ENCODE assay signal across 21 cellular contexts in the genomic region with DNA sequence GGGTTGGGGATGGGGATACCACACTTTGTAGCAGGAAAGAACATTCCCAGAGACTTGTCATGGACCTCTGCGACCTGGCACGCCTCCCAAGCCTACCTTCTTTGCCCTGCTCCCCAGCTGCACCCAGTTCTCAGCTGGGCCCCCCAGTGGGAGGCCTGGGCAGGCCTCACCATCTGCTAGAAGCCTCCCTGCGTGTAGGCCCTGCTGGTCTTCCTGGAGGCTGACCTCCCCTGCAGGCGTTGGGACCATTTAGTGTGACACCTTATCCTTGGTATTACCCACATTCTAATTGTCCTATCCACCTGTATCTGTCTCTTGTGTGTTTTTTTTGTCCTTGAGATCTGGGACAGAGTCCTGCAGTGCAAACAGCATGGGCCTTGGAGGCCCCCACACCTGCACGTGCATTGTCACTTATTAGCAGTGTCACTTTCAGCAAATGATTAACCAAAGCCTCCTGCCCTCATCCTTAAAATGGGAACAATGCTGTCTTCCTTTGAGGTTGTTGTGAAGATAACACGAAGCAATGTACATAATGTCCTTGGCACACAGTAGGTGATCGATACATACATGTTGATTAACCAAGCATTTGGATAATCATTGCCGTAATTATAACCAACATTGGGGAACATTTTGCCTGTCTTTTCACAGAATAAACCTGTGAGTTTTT.
DNase-seq lines count a peak whose midpoint lies in the region; ATAC-seq and TF ChIP-seq lines count a peak whose summit lies in the region.
"Had no signal": no experiment of that assay in that cellular context is flagged by ENCODE, and none has a peak within 500 bp of the region (broad histone marks: within the 10 kb centered on the region; RNA-seq: fewer than 3 reads in every experiment).

No MANE protein-coding gene starts in this region.

- TF ChIP-seq POLR2A in gastroesophageal sphincter (IDR thresholded peaks at IDR 0.05): no peak

- TF ChIP-seq EP300 in gastroesophageal sphincter (IDR thresholded peaks at IDR 0.05): no peak

- H3K4me3 ChIP-seq in liver (ENCODE audit: low read depth in 1 of 3, low read length in 3 of 3) (peak overlapping the region in 1 of 3 donors; percentile 5), gastroesophageal sphincter (no peak overlapping the region)
- H3K4me3 ChIP-seq: SJSA1 had no signal

- intact Hi-C loops in posterior vena cava (cut with DNase I): no loop called here

- no peaks in the 10 kb centered on the region; the same call in 1 of the 2 replicates for H3K27me3 Mint-ChIP-seq in WTC11 (ENCODE audit: low read depth)
- H3K27me3 Mint-ChIP-seq in glutamatergic neuron (ENCODE audit: unreplicated experiment): peaks cover 2% of the 10 kb centered on the region

- no peak for TF ChIP-seq CTCF in WTC11 (IDR thresholded peaks at IDR 0.05)
- no peak for TF ChIP-seq CTCF in liver (IDR thresholded peaks at IDR 0.05; ENCODE audit: low read depth, low read length, missing input control)
- TF ChIP-seq CTCF in glutamatergic neuron (IDR thresholded peaks at IDR 0.05; ENCODE audit: partially characterized antibody, unreplicated experiment): no peak
- no peak for TF ChIP-seq CTCF in gastroesophageal sphincter (IDR thresholded peaks at IDR 0.05)

- 50% methylated on average over 8 of the region's 8 CpGs for WGBS in liver
- 80 to 93% methylated on average over 3 to 6 of the region's 8 CpGs for WGBS in gastroesophageal sphincter (ENCODE audit: low coverage in 1 of 2), 2 donors

- H3K9ac ChIP-seq in liver (ENCODE audit: low read depth in 1 of 2, low read length in 2 of 2): no peak overlapping the region
- H3K9ac ChIP-seq: KMS-11 had no signal

- CTCF ChIA-PET in WTC11 (lab: Charles Lee): no interaction called here

- peaks cover 7 to 35% (median 27%) of the 10 kb centered on the region in 4 donors for H3K4me1 ChIP-seq in liver (ENCODE audit: control insufficient read depth in 4 of 4, insufficient read depth in 4 of 4, low read length in 3 of 4)
- H3K4me1 ChIP-seq in gastroesophageal sphincter: peaks cover 0 to 5% (median 0%) of the 10 kb centered on the region in 3 donors
- H3K4me1 ChIP-seq: SJSA1 had no signal

- no peaks in the 10 kb centered on the region for H3K36me3 ChIP-seq in liver (ENCODE audit: control insufficient read depth in 4 of 4, insufficient read depth in 3 of 4, low read depth in 1 of 4, low read length in 3 of 4)
- no peaks in the 10 kb centered on the region for H3K36me3 ChIP-seq in gastroesophageal sphincter
- H3K36me3 ChIP-seq: SJSA1 had no signal

- peak overlapping the region; percentile 57 to 88 for H3K27ac ChIP-seq in liver (ENCODE audit: low read depth in 1 of 2, low read length in 2 of 2)
- no peak overlapping the region for H3K27ac ChIP-seq in gastroesophageal sphincter
- H3K27ac ChIP-seq: KMS-11, SJSA1 had no signal

- POLR2A ChIA-PET in WTC11 (lab: Charles Lee): no interaction called here

- H3K9me3 ChIP-seq in liver (ENCODE audit: control insufficient read depth in 4 of 4, low read length in 3 of 4) (no peaks in the 10 kb centered on the region), gastroesophageal sphincter (no peaks in the 10 kb centered on the region)
- H3K9me3 ChIP-seq: Caco-2, SJSA1 had no signal

- TF ChIP-seq RAD21 in liver (IDR thresholded peaks at IDR 0.05): peak; percentile 53 to 65

- peaks cover 5% of the 10 kb centered on the region for H3K36me3 Mint-ChIP-seq in WTC11
- H3K36me3 Mint-ChIP-seq in glutamatergic neuron (ENCODE audit: unreplicated experiment): no peaks in the 10 kb centered on the region

- H3K27me3 ChIP-seq in liver (ENCODE audit: control insufficient read depth in 4 of 4, insufficient read depth in 4 of 4, low read length in 3 of 4) (no peaks in the 10 kb centered on the region), gastroesophageal sphincter (peaks cover 3% of the 10 kb centered on the region)
- H3K27me3 ChIP-seq: SJSA1 had no signal

- DNase-seq in COLO668 (lab: John Stamatoyannopoulos, UW; ENCODE audit: unreplicated experiment): peak; percentile 86
- no peak for DNase-seq in WTC11 (ENCODE audit: low spot score)
- DNase-seq in posterior vena cava (ENCODE audit: low spot score): peak; percentile 55
- DNase-seq in nucleus accumbens (lab: John Stamatoyannopoulos, UW): no peak
- no peak for DNase-seq in glutamatergic neuron
- no peak for DNase-seq in NCI-H1105 treated with DMSO at 0.1 percent for 48 hours (lab: John Stamatoyannopoulos, UW)
- DNase-seq: 8988T, Caco-2, GOT3, MV-4-11, NCI-H1436 treated with DMSO at 0.1 percent for 48 hours, NCI-H2081, NCI-H2171 treated with DMSO at 0.1 percent for 48 hours, NCI-H446, NCI-H69 had no signal

- ATAC-seq in WTC11: no peak
- no peak for ATAC-seq in gastroesophageal sphincter
- ATAC-seq: Panc1 had no signal

- H3K4me1 Mint-ChIP-seq in WTC11: no peaks in the 10 kb centered on the region
- peaks cover 2% of the 10 kb centered on the region for H3K4me1 Mint-ChIP-seq in glutamatergic neuron (ENCODE audit: low read depth, unreplicated experiment)
- H3K4me1 Mint-ChIP-seq: B cell had no signal

- H3K4me3 Mint-ChIP-seq in WTC11 (no peak overlapping the region), glutamatergic neuron (ENCODE audit: unreplicated experiment) (no peak overlapping the region)
- H3K4me3 Mint-ChIP-seq: B cell had no signal

- H3K27ac Mint-ChIP-seq in WTC11: no peak overlapping the region
- no peak overlapping the region for H3K27ac Mint-ChIP-seq in glutamatergic neuron (ENCODE audit: unreplicated experiment)
- H3K27ac Mint-ChIP-seq: B cell had no signal

- H3K9me3 Mint-ChIP-seq in WTC11: peaks cover 8% of the 10 kb centered on the region
- no peaks in the 10 kb centered on the region for H3K9me3 Mint-ChIP-seq in glutamatergic neuron (ENCODE audit: unreplicated experiment)

TF ChIP-seq in WTC11, 78 proteins besides CTCF, POLR2A, EP300 and RAD21:
- TF ChIP-seq TP53 (CRISPR knock-in tag; IDR thresholded peaks at IDR 0.05): no peak
- TF ChIP-seq GABPB1 (CRISPR knock-in tag; IDR thresholded peaks at IDR 0.05): peak; percentile 48; the same call in 1 of the 2 replicates
- TF ChIP-seq HMGA2 (CRISPR knock-in tag; IDR thresholded peaks at IDR 0.05): no peak

TF ChIP-seq in liver, 16 proteins besides CTCF, POLR2A, EP300 and RAD21 (continues in another document):
- TF ChIP-seq GABPA (IDR thresholded peaks at IDR 0.05 in 1 of 2, conservative IDR thresholded peaks at IDR 0.05 in 1 of 2) (no peak), JUND (IDR thresholded peaks at IDR 0.05) (peak in 1 of 2 donors; percentile 92), HNF4G (IDR thresholded peaks at IDR 0.05) (peak; percentile 82), ATF3 (IDR thresholded peaks at IDR 0.05) (peak; percentile 69), EGR1 (IDR thresholded peaks at IDR 0.05; ENCODE audit: low read depth in 2 of 2) (peak; percentile 23 to 24), YY1 (IDR thresholded peaks at IDR 0.05) (peak; percentile 75), HNF4A (conservative IDR thresholded peaks at IDR 0.05) (peak; percentile 93 to 95), SP1 (IDR thresholded peaks at IDR 0.05) (peak; percentile 98), FOXA1 (IDR thresholded peaks at IDR 0.05) (peak; percentile 89), FOXA2 (IDR thresholded peaks at IDR 0.05) (peak; percentile 97), RXRA (IDR thresholded peaks at IDR 0.05) (peak; percentile 92 to 98)
- TF ChIP-seq, protein P1, sequence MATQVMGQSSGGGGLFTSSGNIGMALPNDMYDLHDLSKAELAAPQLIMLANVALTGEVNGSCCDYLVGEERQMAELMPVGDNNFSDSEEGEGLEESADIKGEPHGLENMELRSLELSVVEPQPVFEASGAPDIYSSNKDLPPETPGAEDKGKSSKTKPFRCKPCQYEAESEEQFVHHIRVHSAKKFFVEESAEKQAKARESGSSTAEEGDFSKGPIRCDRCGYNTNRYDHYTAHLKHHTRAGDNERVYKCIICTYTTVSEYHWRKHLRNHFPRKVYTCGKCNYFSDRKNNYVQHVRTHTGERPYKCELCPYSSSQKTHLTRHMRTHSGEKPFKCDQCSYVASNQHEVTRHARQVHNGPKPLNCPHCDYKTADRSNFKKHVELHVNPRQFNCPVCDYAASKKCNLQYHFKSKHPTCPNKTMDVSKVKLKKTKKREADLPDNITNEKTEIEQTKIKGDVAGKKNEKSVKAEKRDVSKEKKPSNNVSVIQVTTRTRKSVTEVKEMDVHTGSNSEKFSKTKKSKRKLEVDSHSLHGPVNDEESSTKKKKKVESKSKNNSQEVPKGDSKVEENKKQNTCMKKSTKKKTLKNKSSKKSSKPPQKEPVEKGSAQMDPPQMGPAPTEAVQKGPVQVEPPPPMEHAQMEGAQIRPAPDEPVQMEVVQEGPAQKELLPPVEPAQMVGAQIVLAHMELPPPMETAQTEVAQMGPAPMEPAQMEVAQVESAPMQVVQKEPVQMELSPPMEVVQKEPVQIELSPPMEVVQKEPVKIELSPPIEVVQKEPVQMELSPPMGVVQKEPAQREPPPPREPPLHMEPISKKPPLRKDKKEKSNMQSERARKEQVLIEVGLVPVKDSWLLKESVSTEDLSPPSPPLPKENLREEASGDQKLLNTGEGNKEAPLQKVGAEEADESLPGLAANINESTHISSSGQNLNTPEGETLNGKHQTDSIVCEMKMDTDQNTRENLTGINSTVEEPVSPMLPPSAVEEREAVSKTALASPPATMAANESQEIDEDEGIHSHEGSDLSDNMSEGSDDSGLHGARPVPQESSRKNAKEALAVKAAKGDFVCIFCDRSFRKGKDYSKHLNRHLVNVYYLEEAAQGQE (IDR thresholded peaks at IDR 0.05): peak; percentile 54
- TF ChIP-seq, protein P2, sequence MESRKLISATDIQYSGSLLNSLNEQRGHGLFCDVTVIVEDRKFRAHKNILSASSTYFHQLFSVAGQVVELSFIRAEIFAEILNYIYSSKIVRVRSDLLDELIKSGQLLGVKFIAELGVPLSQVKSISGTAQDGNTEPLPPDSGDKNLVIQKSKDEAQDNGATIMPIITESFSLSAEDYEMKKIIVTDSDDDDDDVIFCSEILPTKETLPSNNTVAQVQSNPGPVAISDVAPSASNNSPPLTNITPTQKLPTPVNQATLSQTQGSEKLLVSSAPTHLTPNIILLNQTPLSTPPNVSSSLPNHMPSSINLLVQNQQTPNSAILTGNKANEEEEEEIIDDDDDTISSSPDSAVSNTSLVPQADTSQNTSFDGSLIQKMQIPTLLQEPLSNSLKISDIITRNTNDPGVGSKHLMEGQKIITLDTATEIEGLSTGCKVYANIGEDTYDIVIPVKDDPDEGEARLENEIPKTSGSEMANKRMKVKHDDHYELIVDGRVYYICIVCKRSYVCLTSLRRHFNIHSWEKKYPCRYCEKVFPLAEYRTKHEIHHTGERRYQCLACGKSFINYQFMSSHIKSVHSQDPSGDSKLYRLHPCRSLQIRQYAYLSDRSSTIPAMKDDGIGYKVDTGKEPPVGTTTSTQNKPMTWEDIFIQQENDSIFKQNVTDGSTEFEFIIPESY (IDR thresholded peaks at IDR 0.05): peak; percentile 84
- TF ChIP-seq, protein P3, sequence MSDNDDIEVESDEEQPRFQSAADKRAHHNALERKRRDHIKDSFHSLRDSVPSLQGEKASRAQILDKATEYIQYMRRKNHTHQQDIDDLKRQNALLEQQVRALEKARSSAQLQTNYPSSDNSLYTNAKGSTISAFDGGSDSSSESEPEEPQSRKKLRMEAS (IDR thresholded peaks at IDR 0.05): peak; percentile 97

Comparison
In these comparisons a context has a peak if more than half of its experiments do, and no peak if none do; other contexts are left out.
1. DNase-seq: peak in COLO668 (single experiment) and posterior vena cava (single experiment); none in WTC11 (single experiment), nucleus accumbens (0 of 56), glutamatergic neuron (single experiment) and NCI-H1105 treated with DMSO at 0.1 percent for 48 hours (single experiment).
2. H3K27ac ChIP-seq: peak in liver (2 of 2); none in gastroesophageal sphincter (0 of 4).